1 cellular context compared by ENCODE assay signal in genomic region chr1:51433972-51434510, GRCh38.
TF ChIP-seq lines count a peak whose summit lies in the region.

No MANE protein-coding gene starts in this region.

TF ChIP-seq in GM12878, 131 proteins besides CTCF, POLR2A, EP300 and RAD21 (continued from another document):
- TF ChIP-seq ZBTB40 (IDR thresholded peaks at IDR 0.05; ENCODE audit: borderline replicate concordance) (no peak), CHD4 (IDR thresholded peaks at IDR 0.05) (no peak), POLR2AphosphoS5 (IDR thresholded peaks at IDR 0.05; ENCODE audit: low read length) (no peak), NFXL1 (IDR thresholded peaks at IDR 0.05; ENCODE audit: borderline replicate concordance) (no peak), JUNB (IDR thresholded peaks at IDR 0.05) (no peak), RBBP5 (conservative IDR thresholded peaks at IDR 0.05) (no peak), RB1 (IDR thresholded peaks at IDR 0.05; ENCODE audit: borderline replicate concordance) (no peak), IRF5 (IDR thresholded peaks at IDR 0.05; ENCODE audit: borderline replicate concordance) (no peak), CHD1 (IDR thresholded peaks at IDR 0.05; ENCODE audit: low read depth, low read length) (no peak)
- TF ChIP-seq, protein P1, sequence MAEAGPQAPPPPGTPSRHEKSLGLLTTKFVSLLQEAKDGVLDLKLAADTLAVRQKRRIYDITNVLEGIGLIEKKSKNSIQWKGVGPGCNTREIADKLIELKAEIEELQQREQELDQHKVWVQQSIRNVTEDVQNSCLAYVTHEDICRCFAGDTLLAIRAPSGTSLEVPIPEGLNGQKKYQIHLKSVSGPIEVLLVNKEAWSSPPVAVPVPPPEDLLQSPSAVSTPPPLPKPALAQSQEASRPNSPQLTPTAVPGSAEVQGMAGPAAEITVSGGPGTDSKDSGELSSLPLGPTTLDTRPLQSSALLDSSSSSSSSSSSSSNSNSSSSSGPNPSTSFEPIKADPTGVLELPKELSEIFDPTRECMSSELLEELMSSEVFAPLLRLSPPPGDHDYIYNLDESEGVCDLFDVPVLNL (IDR thresholded peaks at IDR 0.05; ENCODE audit: low read depth, low read length), result no peak
- TF ChIP-seq, protein P2, sequence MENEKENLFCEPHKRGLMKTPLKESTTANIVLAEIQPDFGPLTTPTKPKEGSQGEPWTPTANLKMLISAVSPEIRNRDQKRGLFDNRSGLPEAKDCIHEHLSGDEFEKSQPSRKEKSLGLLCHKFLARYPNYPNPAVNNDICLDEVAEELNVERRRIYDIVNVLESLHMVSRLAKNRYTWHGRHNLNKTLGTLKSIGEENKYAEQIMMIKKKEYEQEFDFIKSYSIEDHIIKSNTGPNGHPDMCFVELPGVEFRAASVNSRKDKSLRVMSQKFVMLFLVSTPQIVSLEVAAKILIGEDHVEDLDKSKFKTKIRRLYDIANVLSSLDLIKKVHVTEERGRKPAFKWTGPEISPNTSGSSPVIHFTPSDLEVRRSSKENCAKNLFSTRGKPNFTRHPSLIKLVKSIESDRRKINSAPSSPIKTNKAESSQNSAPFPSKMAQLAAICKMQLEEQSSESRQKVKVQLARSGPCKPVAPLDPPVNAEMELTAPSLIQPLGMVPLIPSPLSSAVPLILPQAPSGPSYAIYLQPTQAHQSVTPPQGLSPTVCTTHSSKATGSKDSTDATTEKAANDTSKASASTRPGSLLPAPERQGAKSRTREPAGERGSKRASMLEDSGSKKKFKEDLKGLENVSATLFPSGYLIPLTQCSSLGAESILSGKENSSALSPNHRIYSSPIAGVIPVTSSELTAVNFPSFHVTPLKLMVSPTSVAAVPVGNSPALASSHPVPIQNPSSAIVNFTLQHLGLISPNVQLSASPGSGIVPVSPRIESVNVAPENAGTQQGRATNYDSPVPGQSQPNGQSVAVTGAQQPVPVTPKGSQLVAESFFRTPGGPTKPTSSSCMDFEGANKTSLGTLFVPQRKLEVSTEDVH (IDR thresholded peaks at IDR 0.05; ENCODE audit: low read depth, partially characterized antibody), result no peak
- TF ChIP-seq, protein P3, sequence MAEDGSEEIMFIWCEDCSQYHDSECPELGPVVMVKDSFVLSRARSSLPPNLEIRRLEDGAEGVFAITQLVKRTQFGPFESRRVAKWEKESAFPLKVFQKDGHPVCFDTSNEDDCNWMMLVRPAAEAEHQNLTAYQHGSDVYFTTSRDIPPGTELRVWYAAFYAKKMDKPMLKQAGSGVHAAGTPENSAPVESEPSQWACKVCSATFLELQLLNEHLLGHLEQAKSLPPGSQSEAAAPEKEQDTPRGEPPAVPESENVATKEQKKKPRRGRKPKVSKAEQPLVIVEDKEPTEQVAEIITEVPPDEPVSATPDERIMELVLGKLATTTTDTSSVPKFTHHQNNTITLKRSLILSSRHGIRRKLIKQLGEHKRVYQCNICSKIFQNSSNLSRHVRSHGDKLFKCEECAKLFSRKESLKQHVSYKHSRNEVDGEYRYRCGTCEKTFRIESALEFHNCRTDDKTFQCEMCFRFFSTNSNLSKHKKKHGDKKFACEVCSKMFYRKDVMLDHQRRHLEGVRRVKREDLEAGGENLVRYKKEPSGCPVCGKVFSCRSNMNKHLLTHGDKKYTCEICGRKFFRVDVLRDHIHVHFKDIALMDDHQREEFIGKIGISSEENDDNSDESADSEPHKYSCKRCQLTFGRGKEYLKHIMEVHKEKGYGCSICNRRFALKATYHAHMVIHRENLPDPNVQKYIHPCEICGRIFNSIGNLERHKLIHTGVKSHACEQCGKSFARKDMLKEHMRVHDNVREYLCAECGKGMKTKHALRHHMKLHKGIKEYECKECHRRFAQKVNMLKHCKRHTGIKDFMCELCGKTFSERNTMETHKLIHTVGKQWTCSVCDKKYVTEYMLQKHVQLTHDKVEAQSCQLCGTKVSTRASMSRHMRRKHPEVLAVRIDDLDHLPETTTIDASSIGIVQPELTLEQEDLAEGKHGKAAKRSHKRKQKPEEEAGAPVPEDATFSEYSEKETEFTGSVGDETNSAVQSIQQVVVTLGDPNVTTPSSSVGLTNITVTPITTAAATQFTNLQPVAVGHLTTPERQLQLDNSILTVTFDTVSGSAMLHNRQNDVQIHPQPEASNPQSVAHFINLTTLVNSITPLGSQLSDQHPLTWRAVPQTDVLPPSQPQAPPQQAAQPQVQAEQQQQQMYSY (CRISPR knock-in tag; IDR thresholded peaks at IDR 0.05), result no peak
